ENCODE assay signal across 8 cellular contexts in the genomic region with DNA sequence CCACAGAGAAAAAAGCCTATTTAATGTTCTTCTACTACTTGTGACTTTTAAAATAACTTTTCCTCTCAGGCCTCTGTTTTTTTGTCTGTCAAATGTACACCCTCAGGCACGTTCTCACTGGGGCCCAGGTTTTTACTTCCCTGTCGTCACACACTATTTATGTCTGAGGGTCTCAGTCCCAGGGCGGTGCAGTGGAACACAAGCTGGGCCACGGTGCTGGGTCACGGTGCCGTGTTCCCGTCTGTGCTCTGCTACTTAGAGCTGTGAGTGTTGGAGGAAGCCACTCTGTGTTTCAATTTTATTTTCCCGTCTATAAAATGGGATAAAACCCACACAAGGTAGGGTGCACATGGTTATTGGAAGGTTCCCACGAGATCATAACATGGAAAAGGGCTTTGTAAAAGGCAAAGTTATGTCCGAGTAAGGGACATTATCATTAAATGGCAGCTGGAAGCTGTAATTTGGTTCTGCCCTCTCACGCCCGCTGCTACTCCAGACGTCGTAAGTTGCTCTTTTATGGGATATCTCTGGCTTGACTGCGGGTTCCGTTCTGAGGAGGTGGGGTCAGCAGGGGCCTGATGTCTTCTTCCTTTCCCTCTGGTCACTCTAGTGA. TPM values are rescaled to one million over a fixed set of nuclear protein-coding genes. Genes with fewer than 3 reads are reported as not detected.
DNase-seq lines count a peak whose midpoint lies in the region; ATAC-seq, FAIRE-seq and TF ChIP-seq lines count a peak whose summit lies in the region.

No MANE protein-coding gene starts in this region.

- no peaks in the 10 kb centered on the region for H3K27me3 ChIP-seq in prostate gland (replicated peaks; ENCODE audit: insufficient read depth)

- no peak for TF ChIP-seq POLR2A in prostate gland (IDR thresholded peaks at IDR 0.05)

- ATAC-seq in HG02884 (IDR thresholded peaks at IDR 0.05; ENCODE audit: unreplicated experiment) (no peak), HG03457 (IDR thresholded peaks at IDR 0.05; ENCODE audit: unreplicated experiment) (no peak)

- H3K9me3 Mint-ChIP-seq in T-helper 2 cell treated with Interferon-gamma antibody and Interleukin-4, amounts not matched to agents 5 μg/mL and 100 μg/mL, for 36 hours: no peaks in the 10 kb centered on the region

- H3K27me3 Mint-ChIP-seq in T-helper 2 cell treated with Interferon-gamma antibody and Interleukin-4, amounts not matched to agents 5 μg/mL and 100 μg/mL, for 36 hours (ENCODE audit: low read depth): no peaks in the 10 kb centered on the region

- peak overlapping the region; percentile 83 for H3K27ac Mint-ChIP-seq in T-helper 2 cell treated with Interferon-gamma antibody and Interleukin-4, amounts not matched to agents 5 μg/mL and 100 μg/mL, for 36 hours

- H3K4me3 Mint-ChIP-seq in T-helper 2 cell treated with Interferon-gamma antibody and Interleukin-4, amounts not matched to agents 5 μg/mL and 100 μg/mL, for 36 hours: peak overlapping the region; percentile 91

- intact Hi-C loops in prostate gland (cut with DNase I): no loop called here

- H3K36me3 Mint-ChIP-seq in T-helper 2 cell treated with Interferon-gamma antibody and Interleukin-4, amounts not matched to agents 5 μg/mL and 100 μg/mL, for 36 hours (ENCODE audit: low read depth): peaks cover 14% of the 10 kb centered on the region

- H3K4me3 ChIP-seq in fibroblast of the aortic adventitia (ENCODE audit: low read depth, low read length) (peak overlapping the region; percentile 75), prostate gland (peak overlapping the region; percentile 52 to 57)

- no peaks in the 10 kb centered on the region for H3K36me3 ChIP-seq in prostate gland

- H3K4me1 Mint-ChIP-seq in T-helper 2 cell treated with Interferon-gamma antibody and Interleukin-4, amounts not matched to agents 5 μg/mL and 100 μg/mL, for 36 hours (ENCODE audit: low read depth): peaks cover 47% of the 10 kb centered on the region

- DNase-seq in GM19239 (ENCODE audit: insufficient read length, low spot score) (no peak), fibroblast of the aortic adventitia (ENCODE audit: low read depth) (no peak), prostate gland (ENCODE audit: low spot score) (no peak), NCI-H2081 (lab: John Stamatoyannopoulos, UW) (no peak)
- no peak for DNase-seq in T-helper 2 cell treated with Interferon-gamma antibody and Interleukin-4, amounts not matched to agents 5 μg/mL and 100 μg/mL, for 36 hours (ENCODE audit: low spot score)
- no peak for DNase-seq in effector CD8-positive, alpha-beta T cell (lab: John Stamatoyannopoulos, UW)

- H3K4me1 ChIP-seq in prostate gland (replicated peaks): peaks cover 12% of the 10 kb centered on the region

- WGBS in prostate gland: 25% methylated on average over 16 of the region's 16 CpGs

- H3K9me3 ChIP-seq in prostate gland: no peaks in the 10 kb centered on the region

- no peak for TF ChIP-seq CTCF in fibroblast of the aortic adventitia (IDR thresholded peaks at IDR 0.05; ENCODE audit: insufficient read depth, low read length)
- TF ChIP-seq CTCF in prostate gland (IDR thresholded peaks at IDR 0.05): no peak

- peak overlapping the region; percentile 91 to 92 for H3K27ac ChIP-seq in prostate gland

- FAIRE-seq in GM19239 (lab: Jason Lieb, UNC): peak; percentile 54

RNA-seq across cellular contexts. Expression of a gene that starts 25.1 kb away (rescaled TPM):
- total RNA-seq in fibroblast of the aortic adventitia (ENCODE audit: low replicate concordance) (2.8 and 4.4 TPM in 2 replicates), prostate gland (10 to 100 TPM; 14.4 to 14.8 TPM)

RNA-seq across cellular contexts. Expression of a gene that starts 35.7 kb away (rescaled TPM):
- 33.6 and 40.5 TPM in 2 replicates for total RNA-seq in fibroblast of the aortic adventitia (ENCODE audit: low replicate concordance)
- total RNA-seq in prostate gland: 100 to 1,000 TPM; 150 to 171 TPM

RNA-seq across cellular contexts. Expression of a gene that starts 46.2 kb away (rescaled TPM):
- total RNA-seq in fibroblast of the aortic adventitia (ENCODE audit: low replicate concordance) (0.09 and 0.16 TPM in 2 replicates), prostate gland (1 to 10 TPM; 2.5 to 6.5 TPM)
